In the genomic region with DNA sequence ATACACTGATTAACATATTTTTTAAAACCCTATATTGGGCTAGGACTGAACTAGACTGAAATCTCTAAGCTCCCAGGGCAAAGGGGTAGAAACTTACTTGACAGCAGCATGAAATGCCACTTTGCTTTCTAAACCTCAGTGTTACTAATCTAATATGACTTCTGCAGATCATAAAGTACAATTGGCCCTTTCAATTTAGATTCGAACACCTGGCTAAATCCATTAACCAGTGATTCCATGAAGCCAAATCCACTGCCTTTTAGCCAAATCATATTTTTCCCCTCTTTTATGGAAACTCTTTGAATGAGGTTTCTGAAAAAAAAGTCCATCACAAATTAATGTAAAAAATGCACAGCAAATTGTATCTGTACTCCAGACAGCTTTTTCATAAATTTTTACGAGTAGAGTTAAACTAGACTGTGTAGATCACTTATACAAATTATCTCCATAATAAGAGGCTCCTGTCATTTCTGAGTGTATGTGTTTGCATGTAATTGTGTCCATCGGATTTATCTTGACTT, we compare ENCODE assay signal across 34 cellular contexts. TPM values are rescaled to one million over a fixed set of nuclear protein-coding genes. Genes with fewer than 3 reads are reported as not detected.
"Had no signal": no experiment of that assay in that cellular context is flagged by ENCODE, and none has a peak within 500 bp of the region (broad histone marks: within the 10 kb centered on the region; RNA-seq: fewer than 3 reads in every experiment).

No MANE protein-coding gene starts in this region.

- H3K4me3 ChIP-seq: SJSA1 had no signal

- H3K4me1 ChIP-seq: SJSA1 had no signal

- H3K36me3 ChIP-seq: SJSA1 had no signal

- H3K36me3 Mint-ChIP-seq: activated CD8-positive, alpha-beta memory T cell treated with anti-CD3 and anti-CD28 coated beads, Interleukin-2, amount 10 ng/mL, durations not matched to agents 7 days and 5 days; activated naive CD4-positive, alpha-beta T cell treated with anti-CD3 and anti-CD28 coated beads, Interleukin-2, amount 10 ng/mL, durations not matched to agents 7 days and 5 days; activated naive CD8-positive, alpha-beta T cell; brain had no signal

- DNase-seq: activated B cell treated with CpG ODN at 0.5 μM for 24 hours; activated CD4-positive, alpha-beta memory T cell treated with anti-CD3 and anti-CD28 coated beads, Interleukin-2, amount 10 ng/mL, durations not matched to agents 7 days and 5 days; activated CD4-positive, alpha-beta T cell treated with anti-CD3 and anti-CD28 coated beads for 4 hours; activated CD4-positive, CD25-positive, alpha-beta regulatory T cell treated with anti-CD3 and anti-CD28 coated beads, Interleukin-2, amount 50 U/mL, for 72 hours; activated CD8-positive, alpha-beta memory T cell treated with anti-CD3 and anti-CD28 coated beads for 24 hours; activated CD8-positive, alpha-beta memory T cell treated with anti-CD3 and anti-CD28 coated beads, Interleukin-2, amount 10 ng/mL, durations not matched to agents 7 days and 5 days; activated CD8-positive, alpha-beta memory T cell treated with anti-CD3 and anti-CD28 coated beads, Interleukin-2, amount 50 U/mL, for 48 hours; activated effector memory CD4-positive, alpha-beta T cell treated with Interleukin-2 at 50 U/mL for 16 hours; activated naive CD4-positive, alpha-beta T cell treated with anti-CD3 and anti-CD28 coated beads, Interleukin-2, amount 10 ng/mL, durations not matched to agents 7 days and 5 days; activated naive CD8-positive, alpha-beta T cell treated with anti-CD3 and anti-CD28 coated beads, Interleukin-2, amount 50 U/mL, for 24 hours; activated T-cell treated with anti-CD3 and anti-CD28 coated beads, Interleukin-2, amount 50 U/mL, for 48 hours; anterior cingulate cortex; central memory CD4-positive, alpha-beta T cell; NCI-H1436 treated with DMSO at 0.1 percent for 48 hours; NCI-H1694 treated with DMSO at 0.1 percent for 48 hours; NCI-H2029; NCI-H2171 treated with DMSO at 0.1 percent for 48 hours; NCI-H2227 treated with DMSO at 0.1 percent for 48 hours; NCI-H446; NCI-H510A treated with DMSO at 0.1 percent for 48 hours; NCI-H526 treated with DMSO at 0.1 percent for 48 hours; NK-92 treated with Interleukin-12 subunit alpha and Interleukin-12 subunit beta, amount 100 ng/mL, for 24 hours; SHP77; SW 1271; T-helper 1 cell; T-helper 2 cell; T-helper 9 cell had no signal

- H3K27ac ChIP-seq: SJSA1, VCaP had no signal

- H3K9me3 ChIP-seq: SJSA1 had no signal

- H3K27me3 Mint-ChIP-seq: activated B cell treated with CpG ODN at 0.5 μM for 24 hours; activated CD4-positive, alpha-beta memory T cell treated with anti-CD3 and anti-CD28 coated beads, Interleukin-2, amount 10 ng/mL, durations not matched to agents 7 days and 5 days; activated CD8-positive, alpha-beta memory T cell treated with anti-CD3 and anti-CD28 coated beads, Interleukin-2, amount 10 ng/mL, durations not matched to agents 7 days and 5 days; activated naive CD4-positive, alpha-beta T cell treated with anti-CD3 and anti-CD28 coated beads, Interleukin-2, amount 10 ng/mL, durations not matched to agents 7 days and 5 days; activated naive CD8-positive, alpha-beta T cell; activated naive CD8-positive, alpha-beta T cell treated with anti-CD3 and anti-CD28 coated beads, Interleukin-2, amount 50 U/mL, for 24 hours; brain had no signal

- H3K4me1 Mint-ChIP-seq: activated B cell treated with CpG ODN at 0.5 μM for 24 hours; activated CD4-positive, alpha-beta memory T cell treated with anti-CD3 and anti-CD28 coated beads, Interleukin-2, amount 10 ng/mL, durations not matched to agents 7 days and 5 days; activated CD8-positive, alpha-beta memory T cell treated with anti-CD3 and anti-CD28 coated beads, Interleukin-2, amount 10 ng/mL, durations not matched to agents 7 days and 5 days; activated naive CD4-positive, alpha-beta T cell treated with anti-CD3 and anti-CD28 coated beads, Interleukin-2, amount 10 ng/mL, durations not matched to agents 7 days and 5 days; activated naive CD8-positive, alpha-beta T cell treated with anti-CD3 and anti-CD28 coated beads, Interleukin-2, amount 50 U/mL, for 24 hours had no signal

- H3K27me3 ChIP-seq: SJSA1 had no signal

- H3K9me3 Mint-ChIP-seq: activated B cell treated with CpG ODN at 0.5 μM for 24 hours; activated naive CD4-positive, alpha-beta T cell treated with anti-CD3 and anti-CD28 coated beads, Interleukin-2, amount 10 ng/mL, durations not matched to agents 7 days and 5 days; activated naive CD8-positive, alpha-beta T cell treated with anti-CD3 and anti-CD28 coated beads, Interleukin-2, amount 50 U/mL, for 24 hours; brain had no signal

- H3K4me3 Mint-ChIP-seq: activated B cell treated with CpG ODN at 0.5 μM for 24 hours; activated CD4-positive, alpha-beta memory T cell treated with anti-CD3 and anti-CD28 coated beads, Interleukin-2, amount 10 ng/mL, durations not matched to agents 7 days and 5 days; activated CD8-positive, alpha-beta memory T cell treated with anti-CD3 and anti-CD28 coated beads, Interleukin-2, amount 10 ng/mL, durations not matched to agents 7 days and 5 days; activated naive CD4-positive, alpha-beta T cell treated with anti-CD3 and anti-CD28 coated beads, Interleukin-2, amount 10 ng/mL, durations not matched to agents 7 days and 5 days; activated naive CD8-positive, alpha-beta T cell; activated naive CD8-positive, alpha-beta T cell treated with anti-CD3 and anti-CD28 coated beads, Interleukin-2, amount 50 U/mL, for 24 hours had no signal

- H3K27ac Mint-ChIP-seq: activated B cell treated with CpG ODN at 0.5 μM for 24 hours; activated CD4-positive, alpha-beta memory T cell treated with anti-CD3 and anti-CD28 coated beads, Interleukin-2, amount 10 ng/mL, durations not matched to agents 7 days and 5 days; activated CD8-positive, alpha-beta memory T cell treated with anti-CD3 and anti-CD28 coated beads, Interleukin-2, amount 10 ng/mL, durations not matched to agents 7 days and 5 days; activated naive CD4-positive, alpha-beta T cell treated with anti-CD3 and anti-CD28 coated beads, Interleukin-2, amount 10 ng/mL, durations not matched to agents 7 days and 5 days; activated naive CD8-positive, alpha-beta T cell; activated naive CD8-positive, alpha-beta T cell treated with anti-CD3 and anti-CD28 coated beads, Interleukin-2, amount 50 U/mL, for 24 hours; brain had no signal

RNA-seq across cellular contexts. Expression of a gene that starts 25.7 kb away (rescaled TPM):
- total RNA-seq: activated B cell treated with CpG ODN at 0.5 μM for 24 hours; activated CD4-positive, alpha-beta memory T cell treated with anti-CD3 and anti-CD28 coated beads, Interleukin-2, amount 10 ng/mL, durations not matched to agents 7 days and 5 days; activated CD8-positive, alpha-beta memory T cell treated with anti-CD3 and anti-CD28 coated beads, Interleukin-2, amount 10 ng/mL, durations not matched to agents 7 days and 5 days; bronchial epithelial cell; MCF 10A; OCI-LY7; SJSA1 had no signal
